In the genomic region with DNA sequence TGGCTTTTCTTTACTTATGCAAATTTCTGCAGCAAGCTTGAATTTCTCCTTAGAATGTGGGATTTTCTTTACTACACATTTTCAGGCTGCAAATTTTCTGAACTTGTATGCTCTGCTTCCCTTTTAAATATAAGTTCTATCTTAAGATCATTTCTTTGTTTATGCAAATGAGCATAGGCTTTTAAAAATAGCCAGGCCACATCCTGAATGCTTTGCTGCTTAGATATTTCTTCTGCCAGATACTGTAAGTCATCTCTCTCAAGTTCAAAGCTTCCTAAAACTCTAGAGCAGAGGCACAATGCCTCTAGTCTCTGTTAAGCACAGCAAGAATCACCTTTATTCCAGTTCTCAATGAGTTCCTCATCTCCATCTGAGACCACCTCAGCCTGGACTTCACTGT, we compare ENCODE assay signal across 29 cellular contexts.
"Had no signal": no experiment of that assay in that cellular context is flagged by ENCODE, and none has a peak within 500 bp of the region (broad histone marks: within the 10 kb centered on the region; RNA-seq: fewer than 3 reads in every experiment).

No MANE protein-coding gene starts in this region.

- H3K9me3 ChIP-seq: suprapubic skin, testis, thoracic aorta, thyroid gland, upper lobe of right lung, uterus had no signal

- FAIRE-seq: urothelium cell line had no signal

- H3K27ac ChIP-seq: stomach, suprapubic skin, testis, thoracic aorta, thyroid gland, tibial artery, tibial nerve, transverse colon, upper lobe of left lung, upper lobe of right lung, uterus, vagina had no signal

- H3K4me1 ChIP-seq: stomach, suprapubic skin, testis, thyroid gland, tibial artery, tibial nerve, transverse colon, upper lobe of left lung, upper lobe of right lung, uterus, vagina had no signal

- H3K4me1 Mint-ChIP-seq: stimulated activated effector memory CD8-positive, alpha-beta T cell treated with anti-CD3 and anti-CD28 coated beads, Interleukin-12 subunit alpha, Interleukin-12 subunit beta, amount 100 ng/mL, for 72 hours; stimulated activated memory B cell treated with anti-CD40 and anti-IgM and Interleukin-4, amounts not matched to agents 10 μg/mL and 1 μg/mL and 100 μg/mL, for 72 hours; stimulated activated naive B cell treated with anti-CD40 and anti-IgM and Interleukin-4, amounts not matched to agents 10 μg/mL and 1 μg/mL and 100 μg/mL, for 72 hours; stimulated activated naive CD8-positive, alpha-beta T cell treated with anti-CD3 and anti-CD28 coated beads, Interleukin-15, amount 100 ng/mL, for 72 hours had no signal

- H3K4me3 ChIP-seq: stomach, suprapubic skin, testis, thoracic aorta, thyroid gland, tibial artery, tibial nerve, transverse colon, upper lobe of left lung, upper lobe of right lung, uterus, vagina had no signal

- H3K27me3 Mint-ChIP-seq: stimulated activated memory B cell treated with anti-CD40 and anti-IgM and Interleukin-4, amounts not matched to agents 10 μg/mL and 1 μg/mL and 100 μg/mL, for 72 hours; stimulated activated naive B cell treated with anti-CD40 and anti-IgM and Interleukin-4, amounts not matched to agents 10 μg/mL and 1 μg/mL and 100 μg/mL, for 72 hours; stimulated activated naive CD8-positive, alpha-beta T cell treated with anti-CD3 and anti-CD28 coated beads, Interleukin-15, amount 100 ng/mL, for 72 hours; stimulated activated naive CD8-positive, alpha-beta T cell treated with anti-CD3 and anti-CD28 coated beads, Interleukin-15, Interleukin-2, amounts not matched to agents 100 ng/mL and 50 ng/mL, for 24 hours; type B pancreatic cell had no signal

- H3K27ac Mint-ChIP-seq: stimulated activated effector memory CD8-positive, alpha-beta T cell treated with anti-CD3 and anti-CD28 coated beads, Interleukin-12 subunit alpha, Interleukin-12 subunit beta, amount 100 ng/mL, for 72 hours; stimulated activated memory B cell treated with anti-CD40 and anti-IgM and Interleukin-4, amounts not matched to agents 10 μg/mL and 1 μg/mL and 100 μg/mL, for 72 hours; stimulated activated naive B cell treated with anti-CD40 and anti-IgM and Interleukin-4, amounts not matched to agents 10 μg/mL and 1 μg/mL and 100 μg/mL, for 72 hours; stimulated activated naive CD8-positive, alpha-beta T cell treated with anti-CD3 and anti-CD28 coated beads, Interleukin-15, amount 100 ng/mL, for 72 hours; stimulated activated naive CD8-positive, alpha-beta T cell treated with anti-CD3 and anti-CD28 coated beads, Interleukin-15, Interleukin-2, amounts not matched to agents 100 ng/mL and 50 ng/mL, for 24 hours; type B pancreatic cell had no signal

- H3K4me3 Mint-ChIP-seq: stimulated activated effector memory CD8-positive, alpha-beta T cell treated with anti-CD3 and anti-CD28 coated beads, Interleukin-12 subunit alpha, Interleukin-12 subunit beta, amount 100 ng/mL, for 72 hours; stimulated activated memory B cell treated with anti-CD40 and anti-IgM and Interleukin-4, amounts not matched to agents 10 μg/mL and 1 μg/mL and 100 μg/mL, for 72 hours; stimulated activated naive B cell treated with anti-CD40 and anti-IgM and Interleukin-4, amounts not matched to agents 10 μg/mL and 1 μg/mL and 100 μg/mL, for 72 hours; stimulated activated naive CD8-positive, alpha-beta T cell treated with anti-CD3 and anti-CD28 coated beads, Interleukin-15, amount 100 ng/mL, for 72 hours; stimulated activated naive CD8-positive, alpha-beta T cell treated with anti-CD3 and anti-CD28 coated beads, Interleukin-15, Interleukin-2, amounts not matched to agents 100 ng/mL and 50 ng/mL, for 24 hours; type B pancreatic cell had no signal

- H3K36me3 ChIP-seq: stomach, suprapubic skin, thoracic aorta, thyroid gland, tibial artery, tibial nerve, transverse colon, upper lobe of left lung, upper lobe of right lung, uterus, vagina had no signal

- ATAC-seq: stimulated activated effector memory CD8-positive, alpha-beta T cell treated with anti-CD3 and anti-CD28 coated beads, Interleukin-12 subunit alpha, Interleukin-12 subunit beta, amount 100 ng/mL, for 72 hours; stimulated activated memory B cell treated with anti-CD40 and anti-IgM and Interleukin-4, amounts not matched to agents 10 μg/mL and 1 μg/mL and 100 μg/mL, for 72 hours; stimulated activated naive B cell treated with anti-CD40 and anti-IgM and Interleukin-4, amounts not matched to agents 10 μg/mL and 1 μg/mL and 100 μg/mL, for 72 hours; stimulated activated naive CD8-positive, alpha-beta T cell treated with anti-CD3 and anti-CD28 coated beads, Interleukin-15, amount 100 ng/mL, for 72 hours; stimulated activated naive CD8-positive, alpha-beta T cell treated with anti-CD3 and anti-CD28 coated beads, Interleukin-15, Interleukin-2, amounts not matched to agents 100 U/mL and 50 U/mL, for 24 hours; upper lobe of right lung had no signal

- H3K36me3 Mint-ChIP-seq: stimulated activated effector memory CD8-positive, alpha-beta T cell treated with anti-CD3 and anti-CD28 coated beads, Interleukin-12 subunit alpha, Interleukin-12 subunit beta, amount 100 ng/mL, for 72 hours; stimulated activated memory B cell treated with anti-CD40 and anti-IgM and Interleukin-4, amounts not matched to agents 10 μg/mL and 1 μg/mL and 100 μg/mL, for 72 hours had no signal

- DNase-seq: stimulated activated CD4-positive, alpha-beta T cell treated with anti-CD3 and anti-CD28 coated beads, Interleukin-2, amount 100 ng/mL, for 48 hours; stimulated activated CD4-positive, alpha-beta T cell treated with anti-CD3 and anti-CD28 coated beads, Interleukin-4, amount 100 ng/mL, for 1 hour; stimulated activated CD4-positive, alpha-beta T cell treated with anti-CD3 and anti-CD28 coated beads, Interleukin-4, amount 100 ng/mL, for 24 hours; stimulated activated CD4-positive, alpha-beta T cell treated with anti-CD3 and anti-CD28 coated beads, Interleukin-4, amount 100 ng/mL, for 4 hours; stimulated activated CD8-positive, alpha-beta memory T cell treated with anti-CD3 and anti-CD28 coated beads, Interleukin-4, amount 100 ng/mL, for 48 hours; stimulated activated naive B cell treated with anti-CD40 and anti-IgM and Interleukin-4, amounts not matched to agents 10 μg/mL and 1 μg/mL and 100 μg/mL, for 72 hours; stimulated activated naive CD4-positive, alpha-beta T cell; stimulated activated naive CD4-positive, alpha-beta T cell treated with Interleukin-2 at 50 U/mL for 16 hours; stimulated activated naive CD8-positive, alpha-beta T cell treated with anti-CD3 and anti-CD28 coated beads, Interleukin-15, amount 100 ng/mL, for 72 hours; stimulated activated naive CD8-positive, alpha-beta T cell treated with anti-CD3 and anti-CD28 coated beads, Interleukin-15, Interleukin-2, amounts not matched to agents 100 U/mL and 50 U/mL, for 24 hours; stomach; substantia nigra; testis; thyroid gland; tibial artery; transverse colon; trophoblast cell; upper lobe of left lung; upper lobe of right lung; uterus had no signal

- H3K27me3 ChIP-seq: stomach, suprapubic skin, testis, thyroid gland, tibial artery, tibial nerve, transverse colon, upper lobe of left lung, upper lobe of right lung, uterus, vagina had no signal
